ENCODE assay signal across 8 cellular contexts in the genomic region with DNA sequence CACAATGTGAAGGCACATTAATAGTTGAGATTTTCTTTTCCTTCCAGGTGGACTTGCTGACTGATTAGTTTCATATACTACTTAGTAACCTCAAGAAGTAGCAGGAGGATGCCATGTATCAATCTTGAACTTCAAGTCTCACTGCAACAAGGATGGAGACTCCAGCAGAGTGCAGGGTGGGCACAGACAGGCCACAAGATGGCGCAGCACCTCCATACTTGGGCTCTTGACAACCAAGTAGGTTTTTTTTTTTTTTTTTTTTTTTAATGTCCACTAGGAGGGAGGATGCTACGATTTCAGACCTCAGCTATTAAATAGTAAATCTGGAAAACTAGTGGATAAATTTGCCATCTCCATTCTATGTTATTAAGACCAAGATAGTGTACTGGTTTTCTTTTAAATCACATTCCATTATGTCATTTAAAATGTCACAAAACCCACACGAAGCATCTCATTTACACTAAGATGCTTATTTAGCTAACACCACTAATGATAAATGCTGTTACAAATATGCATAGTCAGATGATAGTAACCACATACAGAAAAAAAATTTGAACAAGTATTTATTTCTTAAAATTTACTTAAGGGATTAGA. TPM values are rescaled to one million over a fixed set of nuclear protein-coding genes. Genes with fewer than 3 reads are reported as not detected.
A peak's percentile ranks its signal among the peaks of the same experiment; 100 is the strongest.
DNase-seq lines count a peak whose midpoint lies in the region; ATAC-seq, FAIRE-seq and TF ChIP-seq lines count a peak whose summit lies in the region.

No MANE protein-coding gene starts in this region.

- H3K4me1 ChIP-seq in breast epithelium: no peaks in the 10 kb centered on the region
- H3K4me1 ChIP-seq in keratinocyte (ENCODE audit: control insufficient read depth, extremely low read depth, insufficient read depth, low read length): no peaks in the 10 kb centered on the region

- TF ChIP-seq POLR2A in breast epithelium (IDR thresholded peaks at IDR 0.05): no peak

- H4K20me1 ChIP-seq in keratinocyte (ENCODE audit: control insufficient read depth, extremely low read depth, insufficient read depth, low read length): no peaks in the 10 kb centered on the region

- H3K36me3 ChIP-seq in breast epithelium: no peaks in the 10 kb centered on the region
- H3K36me3 ChIP-seq in keratinocyte (ENCODE audit: control insufficient read depth in 2 of 2, extremely low read depth in 1 of 2, insufficient read depth in 2 of 2, low read length in 2 of 2): no peaks in the 10 kb centered on the region

- H3K27ac ChIP-seq in breast epithelium: no peak overlapping the region
- H3K27ac ChIP-seq in keratinocyte (ENCODE audit: control insufficient read depth, insufficient read depth, low read length): no peak overlapping the region

- ATAC-seq in GM18870 (IDR thresholded peaks at IDR 0.05; ENCODE audit: unreplicated experiment): no peak

- H3K4me3 ChIP-seq in WI38 (ENCODE audit: low read depth, low read length) (no peak overlapping the region), breast epithelium (no peak overlapping the region), keratinocyte (ENCODE audit: control insufficient read depth in 2 of 3, extremely low read depth in 1 of 3, insufficient read depth in 2 of 3, low read depth in 1 of 3, low read length in 3 of 3) (no peak overlapping the region)

- FAIRE-seq in keratinocyte (lab: Jason Lieb, UNC): peak; percentile 61

- H3K9me3 ChIP-seq in breast epithelium (no peaks in the 10 kb centered on the region), keratinocyte (ENCODE audit: control insufficient read depth, low read depth, low read length) (no peaks in the 10 kb centered on the region)

- H3K79me2 ChIP-seq in keratinocyte (ENCODE audit: control insufficient read depth, insufficient read depth, low read length): no peaks in the 10 kb centered on the region

- intact Hi-C loops in breast epithelium (cut with DNase I; ENCODE audit: low total_unique reads): no loop called here

- no peak overlapping the region for H2AFZ ChIP-seq in keratinocyte (ENCODE audit: control insufficient read depth, low read length)

- CTCF ChIA-PET in HEK293T (lab: Yijun Ruan, JAX): interaction anchor here (0.6 to 2.4 kb wide), 8 partner anchors 12 to 534 kb away, joined by 3 to 24 read pairs (median 3); no protein-coding TSS in a partner anchor

- POLR2A ChIA-PET in HEK293T (lab: Yijun Ruan, JAX): no interaction called here

- H3K4me2 ChIP-seq in keratinocyte (ENCODE audit: control insufficient read depth, extremely low read depth, insufficient read depth, low read depth, low read length): no peak overlapping the region

- no peaks in the 10 kb centered on the region for H3K9me1 ChIP-seq in keratinocyte (ENCODE audit: control insufficient read depth, extremely low read depth, insufficient read depth, low read length)

- no peak overlapping the region for H3K9ac ChIP-seq in keratinocyte (ENCODE audit: control insufficient read depth, extremely low read depth, insufficient read depth, low read length)

- dilution Hi-C loops in keratinocyte (cut with MboI; ENCODE audit: extremely low pct_ligation_motif_present, low sequenced_read_pairs): no loop called here

- H3K27me3 ChIP-seq in breast epithelium (no peaks in the 10 kb centered on the region), keratinocyte (ENCODE audit: control insufficient read depth, extremely low read depth, insufficient read depth, low read length) (no peaks in the 10 kb centered on the region)

- DNase-seq in DMS 273 (lab: John Stamatoyannopoulos, UW; ENCODE audit: unreplicated experiment) (peak; percentile 87), HEK293T (ENCODE audit: extremely low spot score) (peak; percentile 73), NCI-H2171 (lab: John Stamatoyannopoulos, UW) (peak; percentile 79), breast epithelium (ENCODE audit: low spot score in 2 of 2) (peak in 1 of 2 donors; percentile 57), keratinocyte (ENCODE audit: low read depth, low spot score) (peak; percentile 64)
- DNase-seq in stimulated activated CD4-positive, alpha-beta T cell treated with anti-CD3 and anti-CD28 coated beads, Interleukin-1b, Interleukin-23, amount 100 ng/mL, for 4 hours (ENCODE audit: low read depth in 2 of 2): peak; percentile 68 to 70

- TF ChIP-seq CTCF in WI38 (IDR thresholded peaks at IDR 0.05; ENCODE audit: low read depth, low read length) (peak; percentile 93), breast epithelium (IDR thresholded peaks at IDR 0.05) (peak; percentile 32 to 83 (median 61)), keratinocyte (optimal IDR thresholded peaks at IDR 0.05 in 1 of 3, IDR thresholded peaks at IDR 0.05 in 1 of 3, conservative IDR thresholded peaks at IDR 0.05 in 1 of 3; ENCODE audit: extremely low read depth in 1 of 3, insufficient read depth in 2 of 3, low read length in 3 of 3) (peak; percentile 85 to 93 (median 86))

TF ChIP-seq in HEK293T, 16 proteins besides CTCF, POLR2A, EP300 and RAD21:
- no peak for TF ChIP-seq ELF4 (IDR thresholded peaks at IDR 0.05)
- peak; percentile 99 for TF ChIP-seq ZNF384 (IDR thresholded peaks at IDR 0.05)

RNA-seq across cellular contexts. Expression of a gene that starts 58.6 kb away (rescaled TPM):
- 100 to 1,000 TPM; 573 to 722 (median 615) TPM for total RNA-seq in breast epithelium
- polyA plus RNA-seq in keratinocyte: 33.8 to 41.3 TPM (median 36.9 TPM) in 3 replicates
- polyA plus RNA-seq in keratinocyte (2011; ENCODE audit: low read depth): 15.3 TPM
- polyA plus RNA-seq in keratinocyte (2011; cell fraction: cytosol; rRNA removed): 13.5 and 34.8 TPM in 2 replicates
- polyA plus RNA-seq in keratinocyte (2011; cell fraction: nucleus; rRNA removed): 29.0 and 39.4 TPM in 2 replicates
- polyA plus RNA-seq in keratinocyte (2012; ENCODE audit: low replicate concordance): 12.0 and 34.6 TPM in 2 replicates
- 36.6 to 127 TPM (median 93.2 TPM) in 3 replicates for polyA minus RNA-seq in keratinocyte
- 62.5 TPM for polyA minus RNA-seq in keratinocyte (2011; cell fraction: cytosol; rRNA and poly(A)+ RNA removed)
- 90.0 and 151 TPM in 2 replicates for polyA minus RNA-seq in keratinocyte (2011; cell fraction: nucleus; rRNA and poly(A)+ RNA removed)
